In genomic region chr9:131018621-131019020, GRCh38 we compare ENCODE assay signal across 15 cellular contexts. TPM values are rescaled to one million over a fixed set of nuclear protein-coding genes. Genes with fewer than 3 reads are reported as not detected.
DNase-seq lines count a peak whose midpoint lies in the region; FAIRE-seq and TF ChIP-seq lines count a peak whose summit lies in the region.
"Had no signal": no experiment of that assay in that cellular context is flagged by ENCODE, and none has a peak within 500 bp of the region (broad histone marks: within the 10 kb centered on the region; RNA-seq: fewer than 3 reads in every experiment).

No MANE protein-coding gene starts in this region.

- peaks cover 14% of the 10 kb centered on the region for H3K9me3 Mint-ChIP-seq in astrocyte (ENCODE audit: unreplicated experiment)
- H3K9me3 Mint-ChIP-seq: activated CD4-positive, alpha-beta memory T cell treated with anti-CD3 and anti-CD28 coated beads for 36 hours had no signal

- H3K27me3 Mint-ChIP-seq in astrocyte (ENCODE audit: low read depth, unreplicated experiment): peaks cover 10% of the 10 kb centered on the region

- H3K4me1 ChIP-seq in astrocyte (ENCODE audit: insufficient read depth, low read length) (no peaks in the 10 kb centered on the region), liver (ENCODE audit: control insufficient read depth in 4 of 4, insufficient read depth in 4 of 4, low read length in 3 of 4) (no peaks in the 10 kb centered on the region)
- H3K4me1 ChIP-seq: gastroesophageal sphincter had no signal

- no peak overlapping the region for H3K4me2 ChIP-seq in astrocyte (ENCODE audit: low read length)

- no peaks in the 10 kb centered on the region for H3K79me2 ChIP-seq in astrocyte (ENCODE audit: insufficient read depth, low read length)

- H3K27ac ChIP-seq in astrocyte (ENCODE audit: low read depth, low read length): no peak overlapping the region
- no peak overlapping the region for H3K27ac ChIP-seq in liver (ENCODE audit: low read depth in 1 of 2, low read length in 2 of 2)
- H3K27ac ChIP-seq: gastroesophageal sphincter had no signal

- FAIRE-seq in astrocyte (lab: Jason Lieb, UNC) (no peak), urothelium cell line (lab: Jason Lieb, UNC) (no peak)

- no peak overlapping the region for H2AFZ ChIP-seq in astrocyte (ENCODE audit: low read depth, low read length)

- no peaks in the 10 kb centered on the region for H4K20me1 ChIP-seq in astrocyte (ENCODE audit: insufficient read depth, low read length)

- 87% methylated on average over 6 of the region's 6 CpGs for WGBS in liver

- no peak overlapping the region for H3K4me3 Mint-ChIP-seq in astrocyte (ENCODE audit: unreplicated experiment)
- H3K4me3 Mint-ChIP-seq: activated CD4-positive, alpha-beta memory T cell treated with anti-CD3 and anti-CD28 coated beads for 36 hours; CD4-positive, alpha-beta memory T cell had no signal

- H3K27ac Mint-ChIP-seq in astrocyte (ENCODE audit: unreplicated experiment): no peak overlapping the region
- H3K27ac Mint-ChIP-seq: activated CD4-positive, alpha-beta memory T cell treated with anti-CD3 and anti-CD28 coated beads for 36 hours; CD4-positive, alpha-beta memory T cell had no signal

- peak; percentile 7 for TF ChIP-seq CTCF in GM10266 (IDR thresholded peaks at IDR 0.05; ENCODE audit: control insufficient read depth, insufficient read depth, low read depth, missing control alignments)
- peak; percentile 30; the same call in 1 of the 2 replicates for TF ChIP-seq CTCF in LNCaP clone FGC (IDR thresholded peaks at IDR 0.05; ENCODE audit: control insufficient read depth, extremely low read depth, insufficient read depth)
- TF ChIP-seq CTCF in astrocyte (IDR thresholded peaks at IDR 0.05; ENCODE audit: insufficient read depth, low read depth, low read length): peak; percentile 12
- TF ChIP-seq CTCF in liver (IDR thresholded peaks at IDR 0.05; ENCODE audit: low read depth, low read length, missing input control): peak; percentile 6

- H3K27me3 ChIP-seq in astrocyte (ENCODE audit: insufficient read depth, low read length) (peaks cover 18% of the 10 kb centered on the region), liver (ENCODE audit: control insufficient read depth in 4 of 4, insufficient read depth in 4 of 4, low read length in 3 of 4) (peaks cover 0 to 2% (median 0%) of the 10 kb centered on the region in 4 donors)

- H3K36me3 Mint-ChIP-seq in astrocyte (ENCODE audit: low read depth, unreplicated experiment): peaks cover 3% of the 10 kb centered on the region
- H3K36me3 Mint-ChIP-seq: activated CD4-positive, alpha-beta memory T cell treated with anti-CD3 and anti-CD28 coated beads for 36 hours; CD4-positive, alpha-beta memory T cell had no signal

- H3K36me3 ChIP-seq in astrocyte (ENCODE audit: insufficient read depth, low read length) (no peaks in the 10 kb centered on the region), liver (ENCODE audit: control insufficient read depth in 4 of 4, insufficient read depth in 3 of 4, low read depth in 1 of 4, low read length in 3 of 4) (no peaks in the 10 kb centered on the region)
- H3K36me3 ChIP-seq: gastroesophageal sphincter had no signal

- H3K9ac ChIP-seq in astrocyte (ENCODE audit: low read length) (no peak overlapping the region), liver (ENCODE audit: low read depth in 1 of 2, low read length in 2 of 2) (no peak overlapping the region)

- DNase-seq in GM10266 (ENCODE audit: extremely low spot score): no peak
- DNase-seq in LNCaP clone FGC (ENCODE audit: low read depth): no peak
- no peak for DNase-seq in astrocyte (ENCODE audit: low read depth)
- no peak for DNase-seq in HPDE6-E6E7 (ENCODE audit: extremely low spot score)
- no peak for DNase-seq in urothelium cell line (ENCODE audit: low spot score)
- no peak for DNase-seq in GDM1 (lab: John Stamatoyannopoulos, UW)
- DNase-seq in SIG-M5 treated with dmso at 0.1 percent for 504 hours (lab: John Stamatoyannopoulos, UW; ENCODE audit: unreplicated experiment): no peak
- DNase-seq: activated CD4-positive, alpha-beta memory T cell treated with anti-CD3 and anti-CD28 coated beads for 36 hours; activated gamma-delta T cell treated with Interleukin-2 at 50 U/mL for 16 hours; CD4-positive, alpha-beta memory T cell; left cardiac atrium; NCI-H446; stimulated activated CD8-positive, alpha-beta memory T cell treated with anti-CD3 and anti-CD28 coated beads, Interleukin-4, amount 100 ng/mL, for 48 hours had no signal

- H3K9me3 ChIP-seq in astrocyte (ENCODE audit: insufficient read depth, low read depth, low read length): peaks cover 9% of the 10 kb centered on the region
- no peaks in the 10 kb centered on the region for H3K9me3 ChIP-seq in liver (ENCODE audit: control insufficient read depth in 4 of 4, low read length in 3 of 4)

- H3K4me3 ChIP-seq in LNCaP clone FGC (ENCODE audit: low read depth, low read length): no peak overlapping the region
- no peak overlapping the region for H3K4me3 ChIP-seq in astrocyte (ENCODE audit: insufficient read depth, low read depth, low read length)
- no peak overlapping the region for H3K4me3 ChIP-seq in liver (ENCODE audit: low read depth in 1 of 3, low read length in 3 of 3)
- H3K4me3 ChIP-seq: gastroesophageal sphincter had no signal

- TF ChIP-seq RAD21 in liver (IDR thresholded peaks at IDR 0.05): no peak

- no peaks in the 10 kb centered on the region for H3K4me1 Mint-ChIP-seq in astrocyte (ENCODE audit: low read depth, unreplicated experiment)
- H3K4me1 Mint-ChIP-seq: CD4-positive, alpha-beta memory T cell had no signal

TF ChIP-seq in liver, 16 proteins besides CTCF, POLR2A, EP300 and RAD21:
- TF ChIP-seq EGR1 (IDR thresholded peaks at IDR 0.05; ENCODE audit: low read depth in 2 of 2) (no peak), MAX (IDR thresholded peaks at IDR 0.05) (no peak), TAF1 (conservative IDR thresholded peaks at IDR 0.05) (no peak), ATF3 (IDR thresholded peaks at IDR 0.05) (no peak), GABPA (IDR thresholded peaks at IDR 0.05 in 1 of 2, conservative IDR thresholded peaks at IDR 0.05 in 1 of 2) (no peak), RXRA (IDR thresholded peaks at IDR 0.05) (no peak), SP1 (IDR thresholded peaks at IDR 0.05) (no peak), HNF4A (conservative IDR thresholded peaks at IDR 0.05) (no peak), HNF4G (IDR thresholded peaks at IDR 0.05) (no peak), YY1 (IDR thresholded peaks at IDR 0.05) (no peak), FOXA1 (IDR thresholded peaks at IDR 0.05) (no peak), REST (IDR thresholded peaks at IDR 0.05) (no peak)

RNA-seq across cellular contexts. Expression of gene LAMC3, which starts 9.6 kb away (rescaled TPM):
- total RNA-seq in astrocyte (0.20 and 0.55 TPM in 2 replicates), liver (1 to 10 TPM; 1.4 to 5.9 TPM)
- 1 to 10 TPM; 2.5 to 3.2 TPM for polyA plus RNA-seq in liver
- polyA plus RNA-seq: CD4-positive, alpha-beta memory T cell had no signal
